Comparison of ENCODE assay signal across 13 cellular contexts in the genomic region with DNA sequence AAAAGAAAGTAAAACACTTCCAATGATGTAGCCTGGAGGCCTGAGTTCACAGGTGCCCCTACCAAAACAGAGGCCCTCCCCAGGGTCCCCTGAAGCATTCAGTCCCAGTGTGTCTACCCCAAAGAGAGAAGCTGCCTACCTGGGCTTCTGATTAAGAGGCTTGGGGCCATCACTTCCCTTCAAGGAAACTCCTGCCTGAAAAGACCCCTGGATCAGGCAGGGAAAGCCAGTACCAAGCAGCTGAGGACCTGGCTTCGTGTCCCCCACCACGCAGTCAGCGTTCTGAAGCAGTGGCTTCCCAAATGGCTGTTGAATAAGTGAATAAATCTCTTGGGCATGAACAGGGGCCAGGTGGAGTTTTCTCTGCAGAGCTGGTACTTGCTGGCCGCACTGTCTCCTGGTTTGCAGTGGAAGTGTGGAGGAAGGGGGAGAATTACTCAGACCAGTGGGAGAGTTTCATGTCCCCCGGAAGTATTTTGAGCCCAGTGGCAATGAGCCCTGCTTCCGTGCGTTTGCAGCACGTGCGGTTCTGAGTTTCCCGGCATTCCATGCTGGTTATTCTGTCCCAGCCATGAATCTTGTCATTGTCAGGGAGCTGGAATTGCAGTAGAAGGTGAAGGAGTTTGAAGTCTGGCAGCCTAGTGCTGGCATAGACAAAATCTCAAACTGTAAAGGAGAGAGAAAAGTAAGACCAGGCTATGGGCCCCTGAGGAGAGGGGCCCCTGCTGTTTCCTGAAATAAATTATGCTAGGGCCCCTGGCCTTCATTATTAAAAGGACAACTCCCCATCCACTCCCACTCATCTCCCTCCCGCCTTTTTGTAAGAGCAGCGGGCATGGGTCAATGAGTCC. TPM values are rescaled to one million over a fixed set of nuclear protein-coding genes. Genes with fewer than 3 reads are reported as not detected.
DNase-seq lines count a peak whose midpoint lies in the region; ATAC-seq and TF ChIP-seq lines count a peak whose summit lies in the region.
"Had no signal": no experiment of that assay in that cellular context is flagged by ENCODE, and none has a peak within 500 bp of the region (broad histone marks: within the 10 kb centered on the region; RNA-seq: fewer than 3 reads in every experiment).

No MANE protein-coding gene starts in this region.

- TF ChIP-seq CTCF in HFFc6 (IDR thresholded peaks at IDR 0.05) (peak; percentile 21), endothelial cell (IDR thresholded peaks at IDR 0.05; ENCODE audit: unreplicated experiment) (peak; percentile 13), progenitor cell of endocrine pancreas (IDR thresholded peaks at IDR 0.05; ENCODE audit: unreplicated experiment) (no peak)

- H3K4me3 Mint-ChIP-seq in HFFc6 (no peak overlapping the region), endothelial cell (ENCODE audit: unreplicated experiment) (no peak overlapping the region), progenitor cell of endocrine pancreas (ENCODE audit: low read depth) (no peak overlapping the region)
- H3K4me3 Mint-ChIP-seq: effector memory CD8-positive, alpha-beta T cell had no signal

- H3K27me3 Mint-ChIP-seq in HFFc6 (ENCODE audit: insufficient read depth) = no peaks in the 10 kb centered on the region
- peaks cover 10% of the 10 kb centered on the region for H3K27me3 Mint-ChIP-seq in endothelial cell (ENCODE audit: unreplicated experiment)
- no peaks in the 10 kb centered on the region for H3K27me3 Mint-ChIP-seq in progenitor cell of endocrine pancreas

- H3K4me1 Mint-ChIP-seq in HFFc6 (ENCODE audit: low read depth) (peaks cover 9% of the 10 kb centered on the region), endothelial cell (ENCODE audit: unreplicated experiment) (peaks cover 16% of the 10 kb centered on the region), progenitor cell of endocrine pancreas (ENCODE audit: low read depth) (no peaks in the 10 kb centered on the region)

- ATAC-seq in esophagus mucosa (no peak), left lobe of liver (no peak)

- DNase-seq in DMS79 treated with DMSO at 0.1 percent for 48 hours (lab: John Stamatoyannopoulos, UW) = peak; percentile 52
- no peak for DNase-seq in HFFc6
- DNase-seq in endothelial cell (ENCODE audit: low spot score) = no peak
- no peak for DNase-seq in progenitor cell of endocrine pancreas (ENCODE audit: low spot score, unreplicated experiment)
- no peak for DNase-seq in NCI-H1930 (lab: John Stamatoyannopoulos, UW)
- DNase-seq in left lobe of liver (ENCODE audit: low spot score) = no peak
- DNase-seq: anterior cingulate cortex, DMS 273 treated with DMSO at 0.1 percent for 48 hours, hippocampal formation, MG63, NCI-H524 treated with DMSO at 0.1 percent for 48 hours had no signal

- no peak overlapping the region for H3K27ac Mint-ChIP-seq in HFFc6
- H3K27ac Mint-ChIP-seq in endothelial cell (ENCODE audit: unreplicated experiment) = no peak overlapping the region
- H3K27ac Mint-ChIP-seq in progenitor cell of endocrine pancreas = peak overlapping the region; percentile 16
- H3K27ac Mint-ChIP-seq: effector memory CD8-positive, alpha-beta T cell had no signal

- no peaks in the 10 kb centered on the region for H3K9me3 Mint-ChIP-seq in HFFc6
- no peaks in the 10 kb centered on the region for H3K9me3 Mint-ChIP-seq in endothelial cell (ENCODE audit: unreplicated experiment)
- H3K9me3 Mint-ChIP-seq in progenitor cell of endocrine pancreas (ENCODE audit: low read depth) = no peaks in the 10 kb centered on the region
- H3K9me3 Mint-ChIP-seq: effector memory CD8-positive, alpha-beta T cell had no signal

- no peaks in the 10 kb centered on the region for H3K36me3 Mint-ChIP-seq in HFFc6 (ENCODE audit: low read depth)
- no peaks in the 10 kb centered on the region for H3K36me3 Mint-ChIP-seq in endothelial cell (ENCODE audit: low read depth, unreplicated experiment)
- no peaks in the 10 kb centered on the region for H3K36me3 Mint-ChIP-seq in progenitor cell of endocrine pancreas (ENCODE audit: insufficient read depth)

RNA-seq across cellular contexts. Expression of gene RMI2, which starts 27.0 kb away (rescaled TPM):
- total RNA-seq in HFFc6 (2021; fragmentation: NEBNext Ultra II Directional; extraction: Animal tissue kit (Norgen Biotek cat#: 25700)) = 10 to 100 TPM in 5 of 6 experiments, 1 to 10 TPM in 1; 7.3 to 16.2 (median 14.2) TPM
- total RNA-seq in endothelial cell (ENCODE audit: unreplicated experiment) (10.5 TPM), progenitor cell of endocrine pancreas (32.5 and 33.6 TPM in 2 replicates), esophagus mucosa (11.0 TPM), left lobe of liver (0.70 TPM)
